Comparison of ENCODE assay signal across 8 cellular contexts in genomic region chr15:24772709-24773373, GRCh38.
DNase-seq lines count a peak whose midpoint lies in the region; ATAC-seq, FAIRE-seq and TF ChIP-seq lines count a peak whose summit lies in the region.

No MANE protein-coding gene starts in this region.

- no peak for FAIRE-seq in GM12892 (lab: Jason Lieb, UNC)

- peaks cover 18% of the 10 kb centered on the region for H3K9me3 Mint-ChIP-seq in CD4-positive, alpha-beta T cell

- TF ChIP-seq POLR2A in esophagus squamous epithelium (IDR thresholded peaks at IDR 0.05) (no peak), GM12892 (IDR thresholded peaks at IDR 0.05; ENCODE audit: low read depth, low read length) (no peak)

- peaks cover 4% of the 10 kb centered on the region for H3K27me3 Mint-ChIP-seq in CD4-positive, alpha-beta T cell

- no peaks in the 10 kb centered on the region for H3K4me1 ChIP-seq in esophagus squamous epithelium

- peaks cover 31% of the 10 kb centered on the region for H3K9me3 ChIP-seq in CD4-positive, alpha-beta T cell (ENCODE audit: control insufficient read depth, low read length)
- H3K9me3 ChIP-seq in esophagus squamous epithelium: peaks cover 0 to 32% (median 5%) of the 10 kb centered on the region in 3 donors

- TF ChIP-seq CTCF in CD4-positive, alpha-beta T cell (IDR thresholded peaks at IDR 0.05): no peak
- no peak for TF ChIP-seq CTCF in esophagus squamous epithelium (IDR thresholded peaks at IDR 0.05)

- intact Hi-C loops in CD4-positive, alpha-beta T cell (cut with DNase I, micrococcal nuclease): no loop called here
- intact Hi-C loops in esophagus squamous epithelium (cut with DNase I): no loop called here

- H3K27ac Mint-ChIP-seq in CD4-positive, alpha-beta T cell: peak overlapping the region; percentile 82

- no peak overlapping the region for H3K27ac ChIP-seq in CD4-positive, alpha-beta T cell (ENCODE audit: low read depth, low read length)
- peak overlapping the region in 1 of 4 donors; percentile 46 for H3K27ac ChIP-seq in esophagus squamous epithelium

- peaks cover 16% of the 10 kb centered on the region for H3K36me3 Mint-ChIP-seq in CD4-positive, alpha-beta T cell (ENCODE audit: low read depth)

- 32 to 46% methylated on average over 42 to 45 of the region's 47 CpGs for WGBS in esophagus squamous epithelium, 2 donors

- H3K4me3 Mint-ChIP-seq in CD4-positive, alpha-beta T cell: peak overlapping the region; percentile 88

- peaks cover 8% of the 10 kb centered on the region for H3K4me1 Mint-ChIP-seq in CD4-positive, alpha-beta T cell (ENCODE audit: low read depth)

- peak overlapping the region; percentile 16 to 59 (median 38) for H3K4me3 ChIP-seq in esophagus squamous epithelium

- POLR2A ChIA-PET in CD4-positive, alpha-beta T cell (lab: Charles Lee): interaction anchor here (1.0 kb wide), 1 partner anchor 183 kb away, joined by 5 read pairs; no protein-coding TSS in a partner anchor

- DNase-seq in CD4-positive, alpha-beta T cell: peak; percentile 2 to 58 (median 15)
- DNase-seq in NCI-H2171 treated with DMSO at 0.1 percent for 48 hours (lab: John Stamatoyannopoulos, UW) (peak; percentile 97), esophagus squamous epithelium (lab: John Stamatoyannopoulos, UW) (no peak), mucosa of gallbladder (ENCODE audit: low spot score) (peak; percentile 82), GM12892 (ENCODE audit: insufficient read length) (no peak)
- DNase-seq in activated T-cell treated with anti-CD3 and anti-CD28 coated beads, Interleukin-2, amount 50 U/mL, for 48 hours: peak; percentile 67 to 75
- DNase-seq in stimulated activated CD8-positive, alpha-beta memory T cell treated with anti-CD3 and anti-CD28 coated beads, Interleukin-4, amount 100 ng/mL, for 1 hour (ENCODE audit: low read depth in 2 of 2, low spot score in 1 of 2): peak; percentile 4 to 35

- H3K36me3 ChIP-seq in esophagus squamous epithelium: no peaks in the 10 kb centered on the region

- CTCF ChIA-PET in CD4-positive, alpha-beta T cell (lab: Charles Lee): no interaction called here

- peak; percentile 82 for ATAC-seq in CD4-positive, alpha-beta T cell (ENCODE audit: poor library complexity)
- ATAC-seq in HG03442 (IDR thresholded peaks at IDR 0.05; ENCODE audit: unreplicated experiment): no peak

- H3K27me3 ChIP-seq in CD4-positive, alpha-beta T cell (ENCODE audit: control insufficient read depth, insufficient read depth, low read length): peaks cover 3% of the 10 kb centered on the region
- H3K27me3 ChIP-seq in esophagus squamous epithelium: peaks cover 0 to 7% (median 0%) of the 10 kb centered on the region in 4 donors

Comparison
In these comparisons a context has a peak if more than half of its experiments do, and no peak if none do; other contexts are left out.
1. DNase-seq: peak in CD4-positive, alpha-beta T cell (10 of 10), NCI-H2171 treated with DMSO at 0.1 percent for 48 hours (single experiment), activated T-cell treated with anti-CD3 and anti-CD28 coated beads, Interleukin-2, amount 50 U/mL, for 48 hours (2 of 2), mucosa of gallbladder (single experiment) and stimulated activated CD8-positive, alpha-beta memory T cell treated with anti-CD3 and anti-CD28 coated beads, Interleukin-4, amount 100 ng/mL, for 1 hour (2 of 2); none in esophagus squamous epithelium (single experiment) and GM12892 (single experiment).